8 cellular contexts compared by ENCODE assay signal in the genomic region with DNA sequence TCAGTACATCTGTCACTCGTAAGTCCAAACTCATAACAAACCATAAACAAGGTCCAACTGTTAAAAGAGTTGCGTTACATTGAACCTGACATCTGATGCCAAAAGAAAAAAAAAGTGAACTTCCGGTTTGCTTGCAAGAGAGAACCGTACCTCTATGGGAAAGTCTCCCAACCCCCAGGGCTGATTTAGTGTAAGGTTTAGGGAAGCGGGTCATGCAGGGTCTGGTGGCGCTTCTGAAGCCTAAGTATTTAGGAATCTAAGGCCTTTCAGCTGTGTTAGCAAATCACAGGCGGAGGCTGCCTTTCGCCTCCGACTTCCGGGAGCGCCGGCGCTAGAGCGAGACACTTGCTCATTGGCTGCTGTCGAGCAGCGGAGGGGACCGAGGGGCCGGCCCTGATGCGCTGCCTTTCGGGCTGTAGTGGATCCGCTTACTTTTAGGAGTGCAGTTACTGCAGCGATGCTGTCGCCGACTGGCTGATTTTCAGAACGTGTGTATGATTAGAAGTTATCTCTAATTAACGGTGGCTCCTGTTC. TPM values are rescaled to one million over a fixed set of nuclear protein-coding genes. Genes with fewer than 3 reads are reported as not detected.
A peak's percentile ranks its signal among the peaks of the same experiment; 100 is the strongest.
DNase-seq lines count a peak whose midpoint lies in the region; ATAC-seq, FAIRE-seq and TF ChIP-seq lines count a peak whose summit lies in the region.

No MANE protein-coding gene starts in this region.

- no peak for TF ChIP-seq RAD21 in H1 (IDR thresholded peaks at IDR 0.05 in 1 of 2, conservative IDR thresholded peaks at IDR 0.05 in 1 of 2; ENCODE audit: low read depth in 2 of 2, low read length in 2 of 2)

- 0 out of 3 replicates have a peak, but pooled peaks of 1 of the 2 experiments have one; percentile 21 for TF ChIP-seq EP300 in H1 (IDR thresholded peaks at IDR 0.05; ENCODE audit: borderline replicate concordance in 1 of 2, low read depth in 2 of 2, low read length in 2 of 2)

- CTCF ChIA-PET in H1 (lab: Charles Lee; ENCODE audit: partially characterized antibody) = interaction anchor here (1.2 to 2.5 kb wide), 3 partner anchors 10 to 25 kb away, joined by 3 to 14 read pairs (median 5); no protein-coding TSS in a partner anchor

- H3K4me2 ChIP-seq in H1 (ENCODE audit: insufficient read depth in 1 of 2, low read depth in 2 of 2, low read length in 2 of 2) (peak overlapping the region; percentile 73 to 82), mesenchymal stem cell (ENCODE audit: low read length, poor library complexity, severe bottlenecking) (peak overlapping the region; percentile 67)

- H3K4me3 ChIP-seq in H1 (ENCODE audit: extremely low read depth in 1 of 4, insufficient read depth in 2 of 4, low read depth in 3 of 4, low read length in 4 of 4) (peak overlapping the region; percentile 10 to 65 (median 56)), mesenchymal stem cell (ENCODE audit: insufficient read depth in 1 of 2, low read depth in 1 of 2, low read length in 2 of 2) (peak overlapping the region in 1 of 2 experiments; percentile 80)

- H3K18ac ChIP-seq in H1 (ENCODE audit: extremely low read depth, low read length) = 0 out of 2 replicates have a peak overlapping the region, but pooled peaks have one; percentile 4
- H3K18ac ChIP-seq in mesenchymal stem cell (ENCODE audit: low read depth in 1 of 2, low read length in 2 of 2) = peak overlapping the region in 1 of 2 experiments; percentile 67

- DNase-seq in COLO829 (ENCODE audit: low spot score) = peak; percentile 78
- peak; percentile 36 for DNase-seq in HS-5 (ENCODE audit: low read depth)
- peak; percentile 89 to 92 for DNase-seq in NOMO-1 (lab: John Stamatoyannopoulos, UW; ENCODE audit: unreplicated experiment in 2 of 2)
- DNase-seq in activated CD8-positive, alpha-beta memory T cell treated with anti-CD3 and anti-CD28 coated beads for 48 hours (ENCODE audit: low read depth in 2 of 3, low spot score in 2 of 3) = peak; percentile 51 to 70 (median 69)
- peak; percentile 77 to 84 for DNase-seq in H1 (ENCODE audit: low read depth in 1 of 2, low spot score in 2 of 2)
- DNase-seq in mesenchymal stem cell = peak; percentile 81
- peak; percentile 75 for DNase-seq in stimulated activated CD8-positive, alpha-beta memory T cell treated with anti-CD3 and anti-CD28 coated beads, Interleukin-12 subunit alpha, Interleukin-12 subunit beta, amount 100 ng/mL, for 1 hour (ENCODE audit: low read depth)

- H2AK5ac ChIP-seq in H1 (ENCODE audit: low read depth, low read length) (no peak overlapping the region), mesenchymal stem cell (ENCODE audit: low read length, severe bottlenecking) (no peak overlapping the region)

- TF ChIP-seq CTCF in H1 (IDR thresholded peaks at IDR 0.05; ENCODE audit: control extremely low read depth in 1 of 3, insufficient read depth in 1 of 3, low read depth in 1 of 3, low read length in 3 of 3) = peak in 1 of 3 experiments; percentile 13; a peak in 1 of 4 replicates

- no peak overlapping the region for H3K14ac ChIP-seq in H1 (ENCODE audit: insufficient read length)
- H3K14ac ChIP-seq in mesenchymal stem cell (ENCODE audit: low read length in 2 of 2) = no peak overlapping the region

- H3K79me1 ChIP-seq in H1 (ENCODE audit: low read depth, low read length) (no peaks in the 10 kb centered on the region), mesenchymal stem cell (replicated peaks; ENCODE audit: low read length, poor library complexity, severe bottlenecking) (no peaks in the 10 kb centered on the region)

- peaks cover 0 to 3% of the 10 kb centered on the region in 2 experiments; a peak in 1 of 4 replicates for H3K9me3 ChIP-seq in H1 (ENCODE audit: insufficient read depth in 2 of 2, low read depth in 1 of 2, low read length in 1 of 2)
- no peaks in the 10 kb centered on the region for H3K9me3 ChIP-seq in mesenchymal stem cell (ENCODE audit: control insufficient read depth, low read length)

- H3K79me2 ChIP-seq in H1 (ENCODE audit: control insufficient read depth in 1 of 2, insufficient read depth in 2 of 2, low read length in 2 of 2) = no peaks in the 10 kb centered on the region

- H3K4me1 ChIP-seq in H1 (replicated peaks in 1 of 4; ENCODE audit: control insufficient read depth in 3 of 4, insufficient read depth in 4 of 4, low read length in 3 of 4) (no peaks in the 10 kb centered on the region), mesenchymal stem cell (ENCODE audit: control insufficient read depth, insufficient read depth, low read depth, low read length) (no peaks in the 10 kb centered on the region)

- H2BK15ac ChIP-seq in H1 (ENCODE audit: low read length) (no peak overlapping the region), mesenchymal stem cell (ENCODE audit: low read depth, poor library complexity, severe bottlenecking) (no peak overlapping the region)

- H3K9ac ChIP-seq in H1 (replicated peaks in 1 of 4; ENCODE audit: extremely low read depth in 1 of 4, low read depth in 3 of 4, low read length in 3 of 4) (peak overlapping the region in 1 of 4 experiments; percentile 54; a peak in 1 of 7 replicates), mesenchymal stem cell (ENCODE audit: low read length) (peak overlapping the region; percentile 92)

- no peak overlapping the region for H4K91ac ChIP-seq in H1 (replicated peaks; ENCODE audit: insufficient read length, low read length)
- peak overlapping the region; percentile 74 for H4K91ac ChIP-seq in mesenchymal stem cell (ENCODE audit: low read length)

- no peak overlapping the region for H3K4ac ChIP-seq in H1 (replicated peaks; ENCODE audit: insufficient read length, low read depth, low read length)
- H3K4ac ChIP-seq in mesenchymal stem cell (ENCODE audit: low read depth in 1 of 2, low read length in 2 of 2) = peak overlapping the region in 1 of 2 experiments; percentile 33

- 2% methylated on average over 26 of the region's 26 CpGs; no CpG with 5 or more reads in 1 of the 2 experiments for WGBS in H1 (ENCODE audit: extremely low coverage in 1 of 2, insufficient coverage in 1 of 2, insufficient read length in 1 of 2, insufficient replicate concordance in 2 of 2, low coverage in 1 of 2, low lambda C conversion rate in 2 of 2, missing lambda C conversion rate in 1 of 2), 2 experiments
- under 1% methylated on average over 22 of the region's 26 CpGs for WGBS in mesenchymal stem cell

- H2BK5ac ChIP-seq in H1 (ENCODE audit: low read depth, low read length) = no peak overlapping the region; the same call in 1 of the 2 replicates
- H2BK5ac ChIP-seq in mesenchymal stem cell (ENCODE audit: low read depth, low read length, poor library complexity, severe bottlenecking) = peak overlapping the region; percentile 69

- no peak overlapping the region; the same call in 1 of the 2 replicates for H4K8ac ChIP-seq in H1 (ENCODE audit: extremely low read depth, insufficient read depth, low read length)
- peak overlapping the region; percentile 85 for H4K8ac ChIP-seq in mesenchymal stem cell (ENCODE audit: low read length)

- H3K56ac ChIP-seq in H1 (replicated peaks; ENCODE audit: insufficient read length, low read depth, low read length) = no peak overlapping the region

- H3K27me3 ChIP-seq in H1 (replicated peaks in 1 of 4; ENCODE audit: control insufficient read depth in 3 of 4, extremely low read depth in 1 of 4, insufficient read depth in 3 of 4, low read length in 3 of 4) (no peaks in the 10 kb centered on the region), mesenchymal stem cell (ENCODE audit: control insufficient read depth in 1 of 2, insufficient read depth in 1 of 2, low read length in 2 of 2) (no peaks in the 10 kb centered on the region)

- H3K27ac ChIP-seq in H1 (ENCODE audit: low read depth, low read length) = no peak overlapping the region
- peak overlapping the region; percentile 96 for H3K27ac ChIP-seq in mesenchymal stem cell (ENCODE audit: low read length, poor library complexity, severe bottlenecking)

- TF ChIP-seq POLR2A in H1 (IDR thresholded peaks at IDR 0.05; ENCODE audit: control extremely low read depth in 1 of 2, low read depth in 2 of 2, low read length in 2 of 2) = peak in 1 of 2 experiments; percentile 70; a peak in 2 of 3 replicates

- ATAC-seq in GM21360 (IDR thresholded peaks at IDR 0.05; ENCODE audit: unreplicated experiment) = peak; percentile 100

- H2BK120ac ChIP-seq in H1 (replicated peaks; ENCODE audit: low read depth, low read length) = no peak overlapping the region
- peak overlapping the region; percentile 52 for H2BK120ac ChIP-seq in mesenchymal stem cell (ENCODE audit: low read depth, low read length)

- peak; percentile 94 for FAIRE-seq in H1 (lab: Jason Lieb, UNC)

- peak overlapping the region; percentile 81 for H4K5ac ChIP-seq in H1 (ENCODE audit: insufficient read length, low read depth, low read length)

- peaks cover 4% of the 10 kb centered on the region for H3K23me2 ChIP-seq in H1 (ENCODE audit: low read depth, low read length)

- no peaks in the 10 kb centered on the region for H3K36me3 ChIP-seq in H1 (ENCODE audit: control insufficient read depth in 2 of 4, insufficient read depth in 4 of 4, low read length in 3 of 4)
- H3K36me3 ChIP-seq in mesenchymal stem cell (ENCODE audit: control insufficient read depth in 1 of 2, insufficient read depth in 2 of 2, low read depth in 1 of 2, low read length in 2 of 2) = no peaks in the 10 kb centered on the region

- H2AFZ ChIP-seq in H1 (ENCODE audit: low read length) = peak overlapping the region; percentile 87
- H2AFZ ChIP-seq in mesenchymal stem cell (ENCODE audit: low read depth, low read length) = peak overlapping the region; percentile 86

- no peak overlapping the region for H3K23ac ChIP-seq in H1 (ENCODE audit: insufficient read length)
- no peak overlapping the region for H3K23ac ChIP-seq in mesenchymal stem cell (ENCODE audit: low read length in 2 of 2)

- H2BK20ac ChIP-seq in H1 (ENCODE audit: low read length) = no peak overlapping the region

- H2BK12ac ChIP-seq in H1 (ENCODE audit: low read depth, low read length) (no peak overlapping the region), mesenchymal stem cell (ENCODE audit: low read length in 2 of 2) (no peak overlapping the region)

- POLR2A ChIA-PET in H1 (lab: Charles Lee; ENCODE audit: partially characterized antibody) = interaction anchor here (1.0 to 1.1 kb wide), 2 partner anchors 12 to 80 kb away, joined by 4 read pairs; partner anchors contain the start of gene GNPDA1

- no peaks in the 10 kb centered on the region for H4K20me1 ChIP-seq in H1 (replicated peaks in 1 of 2; ENCODE audit: control insufficient read depth in 1 of 2, insufficient read depth in 2 of 2, low read length in 2 of 2)

RNA-seq across cellular contexts. Expression of gene GNPDA1, which starts 12.0 kb away (rescaled TPM):
- total RNA-seq in H1 (2021; fragmentation: NEBNext Ultra II Directional; extraction: Animal tissue kit (Norgen Biotek cat#: 25700)) = 93.6 and 94.3 TPM in 2 replicates
- 33.0 and 40.5 TPM in 2 replicates for polyA plus RNA-seq in H1 (2011; rRNA removed)
- 36.4 TPM for polyA plus RNA-seq in H1 (2011; cell fraction: cytosol; rRNA removed)
- polyA plus RNA-seq in H1 (2011; cell fraction: nucleus; rRNA removed) = 36.0 TPM
- polyA plus RNA-seq in H1 (2012, experiment 1 of 2) = 80.2 to 92.6 TPM (median 81.5 TPM) in 4 replicates
- 83.8 TPM for polyA plus RNA-seq in H1 (2012, experiment 2 of 2)
- 57.1 TPM for polyA plus RNA-seq in H1 (2013, experiment 1 of 2)
- polyA plus RNA-seq in H1 (2013, experiment 2 of 2) = 61.9 TPM
- polyA minus RNA-seq in H1 (2011; rRNA and poly(A)+ RNA removed) = 34.9 and 53.7 TPM in 2 replicates
- polyA minus RNA-seq in H1 (2011; cell fraction: cytosol; rRNA and poly(A)+ RNA removed) = 31.9 TPM
- 24.4 TPM for polyA minus RNA-seq in H1 (2011; cell fraction: nucleus; rRNA and poly(A)+ RNA removed)
- polyA plus RNA-seq in mesenchymal stem cell (2013, experiment 1 of 2) = 40.6 TPM
- 41.0 TPM for polyA plus RNA-seq in mesenchymal stem cell (2013, experiment 2 of 2)

RNA-seq across cellular contexts. Expression of gene RNF14, which starts 55.9 kb away (rescaled TPM):
- 19.6 and 20.2 TPM in 2 replicates for total RNA-seq in H1 (2021; fragmentation: NEBNext Ultra II Directional; extraction: Animal tissue kit (Norgen Biotek cat#: 25700))
- 4.4 and 4.7 TPM in 2 replicates for polyA plus RNA-seq in H1 (2011; rRNA removed)
- polyA plus RNA-seq in H1 (2011; cell fraction: cytosol; rRNA removed) = 8.1 TPM
- 9.2 TPM for polyA plus RNA-seq in H1 (2011; cell fraction: nucleus; rRNA removed)
- 10.2 to 20.8 TPM (median 13.4 TPM) in 4 replicates for polyA plus RNA-seq in H1 (2012, experiment 1 of 2)
- 2.8 TPM for polyA plus RNA-seq in H1 (2012, experiment 2 of 2)
- 9.4 TPM for polyA plus RNA-seq in H1 (2013, experiment 1 of 2)
- polyA plus RNA-seq in H1 (2013, experiment 2 of 2) = 9.6 TPM
- polyA minus RNA-seq in H1 (2011; rRNA and poly(A)+ RNA removed) = 17.2 and 19.1 TPM in 2 replicates
- polyA minus RNA-seq in H1 (2011; cell fraction: cytosol; rRNA and poly(A)+ RNA removed) = 10.4 TPM
- polyA minus RNA-seq in H1 (2011; cell fraction: nucleus; rRNA and poly(A)+ RNA removed) = 12.9 TPM
- 48.6 TPM for polyA plus RNA-seq in mesenchymal stem cell (2013, experiment 1 of 2)
- 52.3 TPM for polyA plus RNA-seq in mesenchymal stem cell (2013, experiment 2 of 2)

Comparison
In these comparisons a context has a peak if more than half of its experiments do, and no peak if none do; other contexts are left out.
1. DNase-seq: peak in every context shown above with its lines; median percentile 90 in NOMO-1; 81 in mesenchymal stem cell; 80 in H1; 78 in COLO829; 75 in stimulated activated CD8-positive, alpha-beta memory T cell treated with anti-CD3 and anti-CD28 coated beads, Interleukin-12 subunit alpha, Interleukin-12 subunit beta, amount 100 ng/mL, for 1 hour; 69 in activated CD8-positive, alpha-beta memory T cell treated with anti-CD3 and anti-CD28 coated beads for 48 hours; 36 in HS-5.